In genomic region chrX:151825927-151826471, GRCh38 we compare ENCODE assay signal across 12 cellular contexts.
DNase-seq lines count a peak whose midpoint lies in the region; ATAC-seq, FAIRE-seq and TF ChIP-seq lines count a peak whose summit lies in the region.
"Had no signal": no experiment of that assay in that cellular context is flagged by ENCODE, and none has a peak within 500 bp of the region (broad histone marks: within the 10 kb centered on the region; RNA-seq: fewer than 3 reads in every experiment).

No MANE protein-coding gene starts in this region.

- POLR2A ChIA-PET in AG04449 (lab: Yijun Ruan, JAX), result no interaction called here

- CTCF ChIA-PET in AG04449 (lab: Yijun Ruan, JAX), result interaction anchor here (0.7 to 2.9 kb wide), 7 partner anchors 64 to 814 kb away, joined by 3 to 17 read pairs (median 4); no protein-coding TSS in a partner anchor

- TF ChIP-seq CTCF in AG04449 (IDR thresholded peaks at IDR 0.05; ENCODE audit: insufficient read depth, low read length, missing control alignments) (no peak), cardiac fibroblast (IDR thresholded peaks at IDR 0.05; ENCODE audit: low read depth, low read length) (peak; percentile 30), left lung (IDR thresholded peaks at IDR 0.05) (no peak)

- no peaks in the 10 kb centered on the region for H3K27me3 ChIP-seq in left lung

- DNase-seq in AG04449 (ENCODE audit: low read depth, low spot score), result peak; percentile 74
- DNase-seq in HTR-8/SVneo (ENCODE audit: insufficient read length, low spot score), result peak; percentile 14
- DNase-seq in cardiac fibroblast (ENCODE audit: low read depth in 2 of 2), result peak; percentile 91 to 92
- no peak for DNase-seq in left lung
- DNase-seq in ecto neural progenitor cell (ENCODE audit: low spot score), result no peak
- no peak for DNase-seq in NCI-H524 treated with DMSO at 0.1 percent for 48 hours (lab: John Stamatoyannopoulos, UW)
- DNase-seq in NCI-H1105 (lab: John Stamatoyannopoulos, UW), result no peak
- DNase-seq: NCI-H2029 treated with DMSO at 0.1 percent for 48 hours had no signal

- no peak for FAIRE-seq in HTR-8/SVneo (lab: Jason Lieb, UNC)
- FAIRE-seq: GM19239, TTC549 had no signal

- no peak overlapping the region for H3K27ac ChIP-seq in left lung
- H3K27ac ChIP-seq: parathyroid adenoma had no signal

- H3K9me3 ChIP-seq in left lung, result no peaks in the 10 kb centered on the region

- intact Hi-C loops in left lung (cut with DNase I), result no loop called here

- H3K4me3 ChIP-seq in AG04449 (ENCODE audit: low read depth, low read length) (no peak overlapping the region), cardiac fibroblast (replicated peaks in 1 of 2; ENCODE audit: low read depth in 2 of 2, low read length in 2 of 2) (no peak overlapping the region), left lung (no peak overlapping the region)

- peak; percentile 53 for ATAC-seq in left lung
- no peak for ATAC-seq in HG02642 (IDR thresholded peaks at IDR 0.05; ENCODE audit: poor library complexity, unreplicated experiment)

- H3K4me1 ChIP-seq in left lung, result no peaks in the 10 kb centered on the region
- H3K4me1 ChIP-seq: parathyroid adenoma had no signal

- no peaks in the 10 kb centered on the region for H3K36me3 ChIP-seq in left lung

Comparison
In these comparisons a context has a peak if more than half of its experiments do, and no peak if none do; other contexts are left out.
1. DNase-seq: peak in AG04449 (single experiment), HTR-8/SVneo (single experiment) and cardiac fibroblast (2 of 2); none in left lung (0 of 2), ecto neural progenitor cell (single experiment), NCI-H524 treated with DMSO at 0.1 percent for 48 hours (single experiment) and NCI-H1105 (single experiment).